ENCODE assay signal across 8 cellular contexts in the genomic region with DNA sequence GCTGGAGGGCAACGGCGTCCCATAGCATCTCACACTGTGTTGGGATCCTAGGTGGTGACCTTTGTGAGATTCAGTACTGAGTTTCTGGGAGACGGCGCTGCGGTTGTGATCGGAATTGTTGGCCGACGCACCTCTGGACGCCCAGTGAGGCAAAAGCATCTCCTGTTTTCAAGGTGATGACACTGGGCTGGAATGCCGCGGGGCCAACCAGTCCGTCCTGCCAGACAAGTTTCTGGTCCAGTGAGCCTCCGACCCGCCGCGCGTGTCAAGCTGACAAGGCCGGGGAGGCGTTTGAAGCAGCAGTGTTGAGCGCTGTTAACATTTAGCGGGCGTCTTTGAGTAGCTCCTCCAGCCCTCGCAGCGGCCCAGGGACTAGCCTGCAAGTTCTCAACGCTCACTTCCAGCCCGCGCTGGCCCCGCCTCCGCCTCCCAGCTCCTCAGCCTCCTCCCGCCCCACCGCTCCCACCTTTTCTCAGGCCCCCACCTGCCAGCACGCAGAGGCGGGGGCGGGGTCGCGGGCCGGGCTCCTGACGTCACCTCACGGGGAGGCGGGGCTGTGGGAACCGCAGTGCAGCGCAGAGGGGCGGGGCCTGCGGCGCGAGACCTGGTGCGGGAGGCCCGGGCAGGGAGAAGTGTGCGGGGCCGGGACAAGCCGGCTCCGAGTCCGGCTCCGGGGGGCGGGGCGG. TPM values are rescaled to one million over a fixed set of nuclear protein-coding genes. Genes with fewer than 3 reads are reported as not detected.
DNase-seq lines count a peak whose midpoint lies in the region; ATAC-seq and TF ChIP-seq lines count a peak whose summit lies in the region.

No MANE protein-coding gene starts in this region.

- peaks cover 28 to 52% (median 47%) of the 10 kb centered on the region in 11 experiments for H3K27me3 ChIP-seq in BLaER1 treated with 17β-estradiol and CSF1 and Interleukin-3, amounts not matched to agents 10 nM and 100 nM
- H3K27me3 ChIP-seq in HL-60 (ENCODE audit: insufficient read depth, poor library complexity, severe bottlenecking): peaks cover 22% of the 10 kb centered on the region
- H3K27me3 ChIP-seq in NT2/D1 (ENCODE audit: insufficient read depth, insufficient read length): peaks cover 43% of the 10 kb centered on the region
- H3K27me3 ChIP-seq in mononuclear cell (ENCODE audit: insufficient read depth, low read length): peaks cover 56% of the 10 kb centered on the region

- H3K4me1 ChIP-seq in BLaER1 treated with 17β-estradiol and CSF1 and Interleukin-3, amounts not matched to agents 10 nM and 100 nM: peaks cover 0 to 12% (median 8%) of the 10 kb centered on the region in 10 experiments; a peak in 7 of 20 replicates
- no peaks in the 10 kb centered on the region for H3K4me1 ChIP-seq in NT2/D1 (ENCODE audit: insufficient read depth, insufficient read length)
- peaks cover 16% of the 10 kb centered on the region for H3K4me1 ChIP-seq in mononuclear cell (ENCODE audit: insufficient read depth, low read length)

- H3K27ac ChIP-seq in BLaER1 treated with 17β-estradiol and CSF1 and Interleukin-3, amounts not matched to agents 10 nM and 100 nM: no peak overlapping the region
- no peak overlapping the region for H3K27ac ChIP-seq in HL-60 (replicated peaks)

- ATAC-seq in GM19463 (IDR thresholded peaks at IDR 0.05; ENCODE audit: unreplicated experiment): peak; percentile 82

- H3K9ac ChIP-seq in BLaER1 treated with 17β-estradiol and CSF1 and Interleukin-3, amounts not matched to agents 10 nM and 100 nM: peak overlapping the region in 6 of 11 experiments; percentile 17 to 50 (median 32); a peak in 6 of 22 replicates
- H3K9ac ChIP-seq in NT2/D1 (ENCODE audit: insufficient read length, low read depth): peak overlapping the region; percentile 74

- H4K20me1 ChIP-seq in BLaER1 treated with 17β-estradiol and CSF1 and Interleukin-3, amounts not matched to agents 10 nM and 100 nM: peaks cover 0 to 5% (median 0%) of the 10 kb centered on the region in 11 experiments; a peak in 1 of 22 replicates

- peak overlapping the region; percentile 53 to 92 (median 85) for H3K4me2 ChIP-seq in BLaER1 treated with 17β-estradiol and CSF1 and Interleukin-3, amounts not matched to agents 10 nM and 100 nM

- no peaks in the 10 kb centered on the region for H3K36me3 ChIP-seq in BLaER1 treated with 17β-estradiol and CSF1 and Interleukin-3, amounts not matched to agents 10 nM and 100 nM
- no peaks in the 10 kb centered on the region for H3K36me3 ChIP-seq in NT2/D1 (ENCODE audit: insufficient read depth, insufficient read length, low read length)

- peak overlapping the region; percentile 61 to 73 (median 66) for H3K4me3 ChIP-seq in BLaER1 treated with 17β-estradiol and CSF1 and Interleukin-3, amounts not matched to agents 10 nM and 100 nM
- H3K4me3 ChIP-seq in HL-60 (replicated peaks; ENCODE audit: insufficient read depth, low read length) (peak overlapping the region; percentile 80), NT2/D1 (ENCODE audit: insufficient read length, low read depth) (peak overlapping the region; percentile 52), epithelial cell of esophagus (ENCODE audit: low read length) (peak overlapping the region; percentile 82), mononuclear cell (ENCODE audit: low read length) (peak overlapping the region; percentile 39)

- TF ChIP-seq CTCF in HL-60 (IDR thresholded peaks at IDR 0.05; ENCODE audit: insufficient read depth, low read length): no peak
- no peak for TF ChIP-seq CTCF in epithelial cell of esophagus (IDR thresholded peaks at IDR 0.05; ENCODE audit: insufficient read depth, low read depth, low read length, missing control alignments)

- H3K9me3 ChIP-seq in BLaER1 treated with 17β-estradiol and CSF1 and Interleukin-3, amounts not matched to agents 10 nM and 100 nM (replicated peaks in 1 of 11): peaks cover 8 to 25% (median 16%) of the 10 kb centered on the region in 11 experiments; a peak in 20 of 22 replicates
- H3K9me3 ChIP-seq in NT2/D1 (ENCODE audit: insufficient read depth, low read length): no peaks in the 10 kb centered on the region
- H3K9me3 ChIP-seq in mononuclear cell (ENCODE audit: low read depth, low read length): no peaks in the 10 kb centered on the region

- DNase-seq in HL-60 (ENCODE audit: low read depth in 1 of 2, low spot score in 1 of 2) (peak; percentile 63 to 67), NT2/D1 (ENCODE audit: low read depth, low spot score) (peak; percentile 88), activated T-cell treated with anti-CD3 and anti-CD28 coated beads for 1 hour (ENCODE audit: low read depth) (peak; percentile 84), epithelial cell of esophagus (ENCODE audit: low read depth) (peak; percentile 96)
- peak; percentile 77 to 79 for DNase-seq in stimulated activated CD8-positive, alpha-beta memory T cell treated with anti-CD3 and anti-CD28 coated beads, Interleukin-2, amount 100 ng/mL, for 1 hour (ENCODE audit: low read depth in 2 of 2)

RNA-seq across cellular contexts. Expression of gene CDS1, which starts 0.5 kb away (rescaled TPM):
- 0.42 TPM for total RNA-seq in mononuclear cell
